8 cellular contexts compared by ENCODE assay signal in the genomic region with DNA sequence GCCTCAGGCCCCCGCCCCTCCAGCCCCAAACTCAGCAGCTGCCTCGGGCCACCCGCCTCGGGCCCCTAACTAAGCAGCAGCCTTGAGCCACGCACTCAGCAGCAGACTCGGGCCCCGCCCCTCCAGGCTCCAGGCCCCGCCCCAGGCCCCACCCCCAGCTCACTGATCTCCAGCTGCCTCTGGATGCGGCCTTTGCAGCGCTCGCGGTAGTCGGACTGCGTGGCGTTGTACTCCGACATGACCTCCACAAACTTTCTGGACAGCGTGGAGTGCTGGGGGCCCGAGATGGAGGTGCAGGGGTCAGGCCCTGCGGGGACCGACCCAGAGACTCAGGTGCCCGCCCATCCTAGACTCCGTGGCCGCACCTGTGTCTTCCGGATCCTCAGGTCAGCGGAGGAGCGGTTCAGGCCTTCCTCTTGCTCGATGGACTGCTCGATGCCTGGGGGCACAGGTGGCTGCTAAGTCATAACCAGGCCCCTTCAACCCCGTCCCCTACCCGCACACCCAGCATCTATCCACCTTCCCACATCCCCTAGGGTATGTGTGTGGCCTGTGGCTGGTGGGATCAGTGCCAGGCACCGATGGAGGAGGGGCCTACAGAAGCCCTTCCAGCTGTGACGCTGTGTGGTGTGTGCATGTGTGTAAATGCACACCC. TPM values are rescaled to one million over a fixed set of nuclear protein-coding genes. Genes with fewer than 3 reads are reported as not detected.
DNase-seq lines count a peak whose midpoint lies in the region; ATAC-seq and TF ChIP-seq lines count a peak whose summit lies in the region.

No MANE protein-coding gene starts in this region.

- H3K27me3 Mint-ChIP-seq in memory B cell, result peaks cover 1% of the 10 kb centered on the region

- peaks cover 17% of the 10 kb centered on the region for H3K4me1 Mint-ChIP-seq in memory B cell

- DNase-seq in AG08395 (ENCODE audit: low spot score) (peak; percentile 67), NCI-H460 (ENCODE audit: extremely low read depth, low read depth) (peak; percentile 74), brain microvascular endothelial cell (peak; percentile 60), memory B cell (ENCODE audit: low spot score in 2 of 2) (no peak), ureter (ENCODE audit: low spot score) (peak; percentile 63)

- ATAC-seq in memory B cell (ENCODE audit: low read depth) (peak; percentile 63), GM19463 (IDR thresholded peaks at IDR 0.05; ENCODE audit: unreplicated experiment) (no peak), GM21528 (IDR thresholded peaks at IDR 0.05; ENCODE audit: low FRiP score, unreplicated experiment) (no peak), GM19467 (IDR thresholded peaks at IDR 0.05; ENCODE audit: unreplicated experiment) (no peak)

- no peak overlapping the region for H3K27ac Mint-ChIP-seq in memory B cell

- no peaks in the 10 kb centered on the region for H3K27me3 ChIP-seq in brain microvascular endothelial cell (replicated peaks)

- peak overlapping the region; percentile 59 for H3K4me3 Mint-ChIP-seq in memory B cell

- no peak for TF ChIP-seq CTCF in brain microvascular endothelial cell (IDR thresholded peaks at IDR 0.05; ENCODE audit: low read depth, low read length, missing control alignments)

- peaks cover 90% of the 10 kb centered on the region for H3K36me3 ChIP-seq in brain microvascular endothelial cell (replicated peaks)

- H3K4me3 ChIP-seq in brain microvascular endothelial cell (ENCODE audit: low read depth, low read length), result no peak overlapping the region

- H3K9me3 Mint-ChIP-seq in memory B cell, result no peaks in the 10 kb centered on the region

- H3K27ac ChIP-seq in brain microvascular endothelial cell, result peak overlapping the region; percentile 75

- H3K36me3 Mint-ChIP-seq in memory B cell, result no peaks in the 10 kb centered on the region

- in situ Hi-C loops in brain microvascular endothelial cell (cut with HindIII; ENCODE audit: low pct_ligation_motif_present, low sequenced_read_pairs), result no loop called here

RNA-seq across cellular contexts. Expression of gene STX1A, which starts 15.4 kb away (rescaled TPM):
- 63.4 and 66.3 TPM in 2 replicates for total RNA-seq in NCI-H460 (2014; rRNA removed; shearing (Covaris generic))
- 179 and 191 TPM in 2 replicates for polyA plus RNA-seq in NCI-H460 (2014; cell fraction: nucleus; rRNA removed)
- 8.4 TPM for total RNA-seq in ureter

RNA-seq across cellular contexts. Expression of gene BUD23, which starts 20.7 kb away (rescaled TPM):
- total RNA-seq in NCI-H460 (2014; rRNA removed; shearing (Covaris generic)), result 187 and 231 TPM in 2 replicates
- polyA plus RNA-seq in NCI-H460 (2014; cell fraction: nucleus; rRNA removed), result 84.2 and 85.7 TPM in 2 replicates
- total RNA-seq in ureter, result 69.6 TPM

RNA-seq across cellular contexts. Expression of gene DNAJC30, which starts 20.9 kb away (rescaled TPM):
- total RNA-seq in NCI-H460 (2014; rRNA removed; shearing (Covaris generic)), result 2.8 and 3.5 TPM in 2 replicates
- polyA plus RNA-seq in NCI-H460 (2014; cell fraction: nucleus; rRNA removed), result 2.7 and 3.5 TPM in 2 replicates
- total RNA-seq in ureter, result 16.5 TPM

RNA-seq across cellular contexts. Expression of gene ABHD11, which starts 34.5 kb away (rescaled TPM):
- 9.6 and 10.7 TPM in 2 replicates for total RNA-seq in NCI-H460 (2014; rRNA removed; shearing (Covaris generic))
- 54.5 and 69.7 TPM in 2 replicates for polyA plus RNA-seq in NCI-H460 (2014; cell fraction: nucleus; rRNA removed)
- 47.7 TPM for total RNA-seq in ureter

RNA-seq across cellular contexts. Expression of gene VPS37D, which starts 36.5 kb away (rescaled TPM):
- 3.6 and 5.4 TPM in 2 replicates for total RNA-seq in NCI-H460 (2014; rRNA removed; shearing (Covaris generic))
- 2.5 and 3.7 TPM in 2 replicates for polyA plus RNA-seq in NCI-H460 (2014; cell fraction: nucleus; rRNA removed)
- total RNA-seq in ureter, result 0.86 TPM

Comparison
In these comparisons a context has a peak if more than half of its experiments do, and no peak if none do; other contexts are left out.
1. DNase-seq: peak in AG08395 (single experiment), NCI-H460 (single experiment), brain microvascular endothelial cell (single experiment) and ureter (single experiment); none in memory B cell (0 of 2).